ENCODE assay signal across 13 cellular contexts in genomic region chr5:157506981-157507780, GRCh38. TPM values are rescaled to one million over a fixed set of nuclear protein-coding genes. Genes with fewer than 3 reads are reported as not detected.
DNase-seq lines count a peak whose midpoint lies in the region; ATAC-seq and TF ChIP-seq lines count a peak whose summit lies in the region.
"Had no signal": no experiment of that assay in that cellular context is flagged by ENCODE, and none has a peak within 500 bp of the region (broad histone marks: within the 10 kb centered on the region; RNA-seq: fewer than 3 reads in every experiment).

No MANE protein-coding gene starts in this region.

- ATAC-seq in HCT116 = no peak
- no peak for ATAC-seq in HG03521 (IDR thresholded peaks at IDR 0.05; ENCODE audit: unreplicated experiment)
- no peak for ATAC-seq in HG03469 (IDR thresholded peaks at IDR 0.05; ENCODE audit: unreplicated experiment)
- ATAC-seq: K562 had no signal

- H4K20me1 ChIP-seq in HCT116 (ENCODE audit: insufficient read depth) = no peaks in the 10 kb centered on the region

- no peak overlapping the region for H3K9ac ChIP-seq in HCT116 (ENCODE audit: low read length)

- TF ChIP-seq POLR2A in HCT116 (IDR thresholded peaks at IDR 0.05; ENCODE audit: borderline replicate concordance, extremely low read depth, insufficient read depth, insufficient read length) (no peak), adrenal gland (IDR thresholded peaks at IDR 0.05) (no peak)

- H3K4me3 ChIP-seq in HCT116 (replicated peaks in 1 of 2; ENCODE audit: low read depth in 1 of 2, low read length in 2 of 2) = no peak overlapping the region
- no peak overlapping the region for H3K4me3 ChIP-seq in fibroblast of the aortic adventitia (ENCODE audit: low read depth, low read length)
- H3K4me3 ChIP-seq in adrenal gland = no peak overlapping the region
- H3K4me3 ChIP-seq: K562 had no signal

- no TSS peak for BruUV-seq in HCT116 (replicated peaks; lab: Mats Ljungman, UMichigan)

- CTCF ChIA-PET in HCT116 (lab: Charles Lee) = no interaction called here
- CTCF ChIA-PET in RWPE1 (lab: Yijun Ruan, JAX) = interaction anchor here (0.7 kb wide), 1 partner anchor 47 kb away, joined by 4 read pairs; the partner anchor contains the start of gene NIPAL4

- RAD21 ChIA-PET in HCT116 (lab: Charles Lee; ENCODE audit: low non-redundant PET in 1 of 2, low total read pairs in 2 of 2, uncharacterized antibody in 2 of 2, unreplicated experiment in 2 of 2) = no interaction called here

- H3K27me3 ChIP-seq in HCT116 (ENCODE audit: insufficient read depth, low read length) (no peaks in the 10 kb centered on the region), adrenal gland (no peaks in the 10 kb centered on the region)
- H3K27me3 ChIP-seq: brain microvascular endothelial cell, neutrophil had no signal

- no peaks in the 10 kb centered on the region for H3K9me2 ChIP-seq in HCT116 (ENCODE audit: insufficient read depth)

- no peaks in the 10 kb centered on the region; the same call in 1 of the 2 replicates for H3K79me2 ChIP-seq in HCT116 (ENCODE audit: insufficient read depth, low read length)

- no peak overlapping the region for H2AFZ ChIP-seq in HCT116 (ENCODE audit: low read depth, low read length, poor library complexity, severe bottlenecking)

- peak overlapping the region; percentile 8; the same call in 1 of the 2 replicates for H3K4me2 ChIP-seq in HCT116 (ENCODE audit: low read length)

- no peak for TF ChIP-seq CTCF in HCT116 (IDR thresholded peaks at IDR 0.05 in 2 of 3, conservative IDR thresholded peaks at IDR 0.05 in 1 of 3; ENCODE audit: borderline replicate concordance in 1 of 3, insufficient read depth in 1 of 3, low read depth in 2 of 3, low read length in 2 of 3)
- TF ChIP-seq CTCF in RWPE1 (conservative IDR thresholded peaks at IDR 0.05; ENCODE audit: low read depth) = no peak
- TF ChIP-seq CTCF in fibroblast of the aortic adventitia (IDR thresholded peaks at IDR 0.05; ENCODE audit: insufficient read depth, low read length) = no peak
- TF ChIP-seq CTCF in adrenal gland (IDR thresholded peaks at IDR 0.05) = no peak

- H3K27ac ChIP-seq in HCT116 (ENCODE audit: low read depth, low read length) (no peak overlapping the region), RWPE1 (peak overlapping the region; percentile 54), adrenal gland (peak overlapping the region in 1 of 5 donors; percentile 6)
- H3K27ac ChIP-seq: brain microvascular endothelial cell, neutrophil had no signal

- TF ChIP-seq RAD21 in HCT116 (IDR thresholded peaks at IDR 0.05; ENCODE audit: low read depth) = no peak

- peaks cover 6 to 27% of the 10 kb centered on the region in 2 experiments for H3K4me1 ChIP-seq in HCT116 (ENCODE audit: control insufficient read depth in 1 of 2, insufficient read depth in 2 of 2, low read length in 2 of 2)
- peaks cover 8 to 24% of the 10 kb centered on the region in 2 donors for H3K4me1 ChIP-seq in adrenal gland (replicated peaks in 1 of 2)

- H3K36me3 ChIP-seq in HCT116 (ENCODE audit: control insufficient read depth in 1 of 2, insufficient read depth in 2 of 2, low read length in 2 of 2) (peaks cover 7 to 14% of the 10 kb centered on the region in 2 experiments; a peak in 3 of 4 replicates), adrenal gland (replicated peaks in 1 of 2) (no peaks in the 10 kb centered on the region)

- 68 to 81% (median 76%) methylated on average over 7 to 14 of the region's 14 CpGs for whole genome bisulfite sequencing in adrenal gland, 4 donors

- H3K9me3 ChIP-seq in HCT116 (ENCODE audit: control insufficient read depth in 1 of 2, insufficient read depth in 1 of 2, low read depth in 1 of 2, low read length in 2 of 2) (no peaks in the 10 kb centered on the region), adrenal gland (replicated peaks in 1 of 3) (no peaks in the 10 kb centered on the region)
- H3K9me3 ChIP-seq: neutrophil had no signal

- DNase-seq in HCT116 (ENCODE audit: low read depth, low spot score) (no peak), RWPE1 (ENCODE audit: low spot score) (peak; percentile 67), fibroblast of the aortic adventitia (ENCODE audit: low read depth) (peak; percentile 58), pulmonary artery endothelial cell (ENCODE audit: low read depth, low spot score) (peak; percentile 53), adrenal gland (no peak)
- DNase-seq: brain microvascular endothelial cell, GOT3, immature natural killer cell, OCI-M1 had no signal

- intact Hi-C loops in HCT116 (cut with micrococcal nuclease) (no loop called here), adrenal gland (cut with DNase I) (no loop called here)

- POLR2A ChIA-PET in HCT116 (lab: Charles Lee) (no interaction called here), RWPE1 (lab: Yijun Ruan, JAX; ENCODE audit: low non-redundant PET) (no interaction called here)

TF ChIP-seq in HCT116, 20 proteins besides CTCF, POLR2A, EP300 and RAD21:
- TF ChIP-seq SP1 (IDR thresholded peaks at IDR 0.05; ENCODE audit: low read depth) (0 out of 2 replicates have a peak, but pooled peaks have one; percentile 6), YY1 (IDR thresholded peaks at IDR 0.05; ENCODE audit: extremely low read depth, insufficient replicate concordance, low read depth, low read length) (no peak), EZH2phosphoT487 (IDR thresholded peaks at IDR 0.05; ENCODE audit: borderline replicate concordance) (no peak), CBX3 (IDR thresholded peaks at IDR 0.05; ENCODE audit: low read depth) (no peak), ATF3 (IDR thresholded peaks at IDR 0.05) (no peak)
- TF ChIP-seq, protein P1, sequence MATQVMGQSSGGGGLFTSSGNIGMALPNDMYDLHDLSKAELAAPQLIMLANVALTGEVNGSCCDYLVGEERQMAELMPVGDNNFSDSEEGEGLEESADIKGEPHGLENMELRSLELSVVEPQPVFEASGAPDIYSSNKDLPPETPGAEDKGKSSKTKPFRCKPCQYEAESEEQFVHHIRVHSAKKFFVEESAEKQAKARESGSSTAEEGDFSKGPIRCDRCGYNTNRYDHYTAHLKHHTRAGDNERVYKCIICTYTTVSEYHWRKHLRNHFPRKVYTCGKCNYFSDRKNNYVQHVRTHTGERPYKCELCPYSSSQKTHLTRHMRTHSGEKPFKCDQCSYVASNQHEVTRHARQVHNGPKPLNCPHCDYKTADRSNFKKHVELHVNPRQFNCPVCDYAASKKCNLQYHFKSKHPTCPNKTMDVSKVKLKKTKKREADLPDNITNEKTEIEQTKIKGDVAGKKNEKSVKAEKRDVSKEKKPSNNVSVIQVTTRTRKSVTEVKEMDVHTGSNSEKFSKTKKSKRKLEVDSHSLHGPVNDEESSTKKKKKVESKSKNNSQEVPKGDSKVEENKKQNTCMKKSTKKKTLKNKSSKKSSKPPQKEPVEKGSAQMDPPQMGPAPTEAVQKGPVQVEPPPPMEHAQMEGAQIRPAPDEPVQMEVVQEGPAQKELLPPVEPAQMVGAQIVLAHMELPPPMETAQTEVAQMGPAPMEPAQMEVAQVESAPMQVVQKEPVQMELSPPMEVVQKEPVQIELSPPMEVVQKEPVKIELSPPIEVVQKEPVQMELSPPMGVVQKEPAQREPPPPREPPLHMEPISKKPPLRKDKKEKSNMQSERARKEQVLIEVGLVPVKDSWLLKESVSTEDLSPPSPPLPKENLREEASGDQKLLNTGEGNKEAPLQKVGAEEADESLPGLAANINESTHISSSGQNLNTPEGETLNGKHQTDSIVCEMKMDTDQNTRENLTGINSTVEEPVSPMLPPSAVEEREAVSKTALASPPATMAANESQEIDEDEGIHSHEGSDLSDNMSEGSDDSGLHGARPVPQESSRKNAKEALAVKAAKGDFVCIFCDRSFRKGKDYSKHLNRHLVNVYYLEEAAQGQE (IDR thresholded peaks at IDR 0.05; ENCODE audit: low read depth) = no peak
TF ChIP-seq in HCT116: peak in this region for 1.

RNA-seq across cellular contexts. Expression of gene NIPAL4, which starts 47.2 kb away (rescaled TPM):
- total RNA-seq in HCT116 (2021; ENCODE audit: unreplicated experiment) (0.12 TPM), fibroblast of the aortic adventitia (ENCODE audit: low replicate concordance) (under 0.01 TPM in 1 of 2 replicates, not detected in the other), pulmonary artery endothelial cell (not detected in 2 replicates), adrenal gland (under 1 TPM in 2 of 8 donors, not detected in 6; 0.14 to 0.20 TPM)
- polyA plus RNA-seq in HCT116 (2012) = 0.05 and 0.09 TPM in 2 replicates
- under 1 TPM in 2 of 3 donors, not detected in 1; 0.08 to 0.10 TPM for polyA plus RNA-seq in adrenal gland
- total RNA-seq: K562 had no signal
- polyA plus RNA-seq: immature natural killer cell, K562 had no signal

Comparison
In these comparisons a context has a peak if more than half of its experiments do, and no peak if none do; other contexts are left out.
1. DNase-seq: peak in RWPE1 (single experiment), fibroblast of the aortic adventitia (single experiment) and pulmonary artery endothelial cell (single experiment); none in HCT116 (single experiment) and adrenal gland (0 of 7).